In genomic region chr16:3065069-3065741, GRCh38 we compare ENCODE assay signal across 9 cellular contexts. TPM values are rescaled to one million over a fixed set of nuclear protein-coding genes. Genes with fewer than 3 reads are reported as not detected.
A peak's percentile ranks its signal among the peaks of the same experiment; 100 is the strongest.
DNase-seq lines count a peak whose midpoint lies in the region; ATAC-seq and TF ChIP-seq lines count a peak whose summit lies in the region.
"Had no signal": no experiment of that assay in that cellular context is flagged by ENCODE, and none has a peak within 500 bp of the region (broad histone marks: within the 10 kb centered on the region; RNA-seq: fewer than 3 reads in every experiment).

Gene IL32 (plus strand): TSS chr16:3065640. CDS start chr16:3065812, 172 bp downstream.

- ATAC-seq in GM19351 (IDR thresholded peaks at IDR 0.05; ENCODE audit: unreplicated experiment) (no peak), GM19035 (IDR thresholded peaks at IDR 0.05; ENCODE audit: unreplicated experiment) (no peak)

- H3K36me3 ChIP-seq in parathyroid adenoma (ENCODE audit: control insufficient read depth, insufficient read depth, low read length) = no peaks in the 10 kb centered on the region

- H3K27me3 ChIP-seq in parathyroid adenoma (ENCODE audit: control insufficient read depth, insufficient read depth, low read length) = no peaks in the 10 kb centered on the region

- H3K4me3 ChIP-seq in epithelial cell of proximal tubule (ENCODE audit: low read depth, low read length) (peak within 1 kb of the TSS; percentile 64), parathyroid adenoma (ENCODE audit: low read depth, low read length) (peak within 1 kb of the TSS; percentile 21)

- H2AFZ ChIP-seq in parathyroid adenoma = no peak within 1 kb of the TSS

- POLR2A ChIA-PET in activated CD8-positive, alpha-beta memory T cell treated with anti-CD3 and anti-CD28 coated beads for 36 hours (lab: Charles Lee) = interaction anchor here (0.5 to 4.7 kb wide), 12 partner anchors 11 to 105 kb away, joined by 3 to 63 read pairs (median 4); partner anchors contain the start of genes HCFC1R1, TNFRSF12A and ZNF213

- no peak within 1 kb of the TSS for H3K9ac ChIP-seq in parathyroid adenoma

- TF ChIP-seq CTCF in epithelial cell of proximal tubule (conservative IDR thresholded peaks at IDR 0.05; ENCODE audit: low read depth, low read length) (no peak), parathyroid adenoma (IDR thresholded peaks at IDR 0.05) (no peak)

- CTCF ChIA-PET in activated CD8-positive, alpha-beta memory T cell treated with anti-CD3 and anti-CD28 coated beads for 36 hours (lab: Charles Lee) = interaction anchor here (1.2 to 3.6 kb wide), 8 partner anchors 11 to 69 kb away, joined by 3 to 22 read pairs (median 4); partner anchors contain the start of gene ZNF213

- H3K4me1 ChIP-seq in parathyroid adenoma = no peaks in the 10 kb centered on the region

- H3K4me2 ChIP-seq in parathyroid adenoma (ENCODE audit: low read length) = peak within 1 kb of the TSS; percentile 25

- H3K79me2 ChIP-seq in parathyroid adenoma = no peaks in the 10 kb centered on the region

- peak within 1 kb of the TSS; percentile 24 for H3K27ac ChIP-seq in parathyroid adenoma

- DNase-seq in DMS53 (lab: John Stamatoyannopoulos, UW) (peak; percentile 54), DMS53 treated with DMSO at 0.1 percent for 48 hours (lab: John Stamatoyannopoulos, UW; ENCODE audit: unreplicated experiment) (no peak), epithelial cell of proximal tubule (ENCODE audit: low read depth) (peak; percentile 82), islet precursor cell (no peak)
- DNase-seq: naive B cell had no signal

- no peaks in the 10 kb centered on the region for H3K9me3 ChIP-seq in parathyroid adenoma (ENCODE audit: control insufficient read depth, low read length)

RNA-seq across cellular contexts. Expression of gene IL32, which starts in this region (rescaled TPM):
- 1,000 to 10,000 TPM; 1,098 to 1,123 TPM for total RNA-seq in activated CD8-positive, alpha-beta memory T cell treated with anti-CD3 and anti-CD28 coated beads for 36 hours
- total RNA-seq in epithelial cell of proximal tubule = 461 and 747 TPM in 2 replicates

Comparison
In these comparisons a context has a peak if more than half of its experiments do, and no peak if none do; other contexts are left out.
1. DNase-seq: peak in DMS53 (single experiment) and epithelial cell of proximal tubule (single experiment); none in DMS53 treated with DMSO at 0.1 percent for 48 hours (single experiment) and islet precursor cell (single experiment).